Comparison of ENCODE assay signal across 19 cellular contexts in the genomic region with DNA sequence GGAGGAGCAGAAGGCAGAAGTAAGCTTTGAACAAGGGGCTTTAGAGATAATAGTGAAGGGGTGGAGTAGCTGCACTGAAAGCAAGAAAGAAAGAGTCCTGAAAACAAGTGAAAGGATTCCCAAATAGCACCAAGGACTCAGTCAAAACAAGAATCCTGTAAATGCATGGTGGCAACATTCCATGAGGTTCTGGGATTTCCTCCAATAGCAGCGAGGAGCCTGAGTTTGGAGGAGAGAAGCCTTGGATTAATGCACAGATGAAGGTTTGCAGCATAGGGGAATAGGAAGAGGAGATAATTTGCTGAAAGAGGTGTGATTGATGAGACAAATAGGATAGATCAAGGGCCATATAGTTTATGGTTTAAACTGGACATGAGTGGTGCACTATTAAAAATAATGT. TPM values are rescaled to one million over a fixed set of nuclear protein-coding genes. Genes with fewer than 3 reads are reported as not detected.
A peak's percentile ranks its signal among the peaks of the same experiment; 100 is the strongest.
DNase-seq lines count a peak whose midpoint lies in the region; ATAC-seq and TF ChIP-seq lines count a peak whose summit lies in the region.
"Had no signal": no experiment of that assay in that cellular context is flagged by ENCODE, and none has a peak within 500 bp of the region (broad histone marks: within the 10 kb centered on the region; RNA-seq: fewer than 3 reads in every experiment).

No MANE protein-coding gene starts in this region.

- POLR2A ChIA-PET in activated CD4-positive, alpha-beta T cell treated with anti-CD3 and anti-CD28 coated beads, Interleukin-2, amount 10 ng/mL, durations not matched to agents 7 days and 5 days (lab: Charles Lee): no interaction called here

- no peaks in the 10 kb centered on the region for H3K9me3 ChIP-seq in right atrium auricular region
- H3K9me3 ChIP-seq: A549, BLaER1, HAP-1 had no signal

- peak overlapping the region; percentile 27; the same call in 1 of the 2 replicates for H3K27ac ChIP-seq in C4-2B
- H3K27ac ChIP-seq in right atrium auricular region: no peak overlapping the region
- H3K27ac ChIP-seq: 22Rv1, A549, BLaER1, HL-60 had no signal

- no peaks in the 10 kb centered on the region for H3K36me3 Mint-ChIP-seq in activated CD4-positive, alpha-beta T cell treated with anti-CD3 and anti-CD28 coated beads, Interleukin-2, amount 10 ng/mL, durations not matched to agents 7 days and 5 days (ENCODE audit: low read depth)
- H3K36me3 Mint-ChIP-seq: CD8-positive, alpha-beta T cell had no signal

- H3K9me3 Mint-ChIP-seq in activated CD4-positive, alpha-beta T cell treated with anti-CD3 and anti-CD28 coated beads, Interleukin-2, amount 10 ng/mL, durations not matched to agents 7 days and 5 days: no peaks in the 10 kb centered on the region
- H3K9me3 Mint-ChIP-seq: CD8-positive, alpha-beta T cell had no signal

- H3K4me1 ChIP-seq in right atrium auricular region: no peaks in the 10 kb centered on the region
- H3K4me1 ChIP-seq: A549, BLaER1, HAP-1 had no signal

- no peaks in the 10 kb centered on the region for H3K4me1 Mint-ChIP-seq in activated CD4-positive, alpha-beta T cell treated with anti-CD3 and anti-CD28 coated beads, Interleukin-2, amount 10 ng/mL, durations not matched to agents 7 days and 5 days

- no peak for ATAC-seq in HG03045 (IDR thresholded peaks at IDR 0.05; ENCODE audit: unreplicated experiment)
- ATAC-seq: A549; CD8-positive, alpha-beta T cell had no signal

- H3K36me3 ChIP-seq in right atrium auricular region: no peaks in the 10 kb centered on the region
- H3K36me3 ChIP-seq: BLaER1, HAP-1 had no signal

- no peak for TF ChIP-seq CTCF in C4-2B (conservative IDR thresholded peaks at IDR 0.05)
- TF ChIP-seq CTCF in right atrium auricular region (IDR thresholded peaks at IDR 0.05): no peak

- DNase-seq in NCI-H446 treated with DMSO at 0.1 percent for 48 hours (lab: John Stamatoyannopoulos, UW) (peak; percentile 13), cerebellar cortex (ENCODE audit: low spot score) (peak; percentile 87), middle frontal gyrus (ENCODE audit: extremely low spot score, low spot score) (peak; percentile 20), right atrium auricular region (ENCODE audit: low spot score) (no peak), AML-193 (lab: John Stamatoyannopoulos, UW) (no peak)
- DNase-seq in activated CD4-positive, alpha-beta T cell treated with anti-CD3 and anti-CD28 coated beads, Interleukin-2, amount 10 ng/mL, durations not matched to agents 7 days and 5 days: no peak
- DNase-seq: Calu3; CD8-positive, alpha-beta T cell; DND-41; EL had no signal

- H3K4me3 ChIP-seq in right atrium auricular region: no peak overlapping the region
- H3K4me3 ChIP-seq: A549, BLaER1, HAP-1 had no signal

- CTCF ChIA-PET in activated CD4-positive, alpha-beta T cell treated with anti-CD3 and anti-CD28 coated beads, Interleukin-2, amount 10 ng/mL, durations not matched to agents 7 days and 5 days (lab: Charles Lee): no interaction called here

- no peak overlapping the region for H3K27ac Mint-ChIP-seq in activated CD4-positive, alpha-beta T cell treated with anti-CD3 and anti-CD28 coated beads, Interleukin-2, amount 10 ng/mL, durations not matched to agents 7 days and 5 days
- H3K27ac Mint-ChIP-seq: CD8-positive, alpha-beta T cell had no signal

- no peaks in the 10 kb centered on the region for H3K27me3 ChIP-seq in right atrium auricular region
- H3K27me3 ChIP-seq: BLaER1 had no signal

- H3K27me3 Mint-ChIP-seq in activated CD4-positive, alpha-beta T cell treated with anti-CD3 and anti-CD28 coated beads, Interleukin-2, amount 10 ng/mL, durations not matched to agents 7 days and 5 days: peaks cover 2% of the 10 kb centered on the region

- no peak overlapping the region for H3K4me3 Mint-ChIP-seq in activated CD4-positive, alpha-beta T cell treated with anti-CD3 and anti-CD28 coated beads, Interleukin-2, amount 10 ng/mL, durations not matched to agents 7 days and 5 days
- H3K4me3 Mint-ChIP-seq: CD8-positive, alpha-beta T cell had no signal

RNA-seq across cellular contexts. Expression of a gene that starts 10.8 kb away (rescaled TPM):
- not detected for total RNA-seq in right atrium auricular region
- total RNA-seq in activated CD4-positive, alpha-beta T cell treated with anti-CD3 and anti-CD28 coated beads, Interleukin-2, amount 10 ng/mL, durations not matched to agents 7 days and 5 days: not detected
- total RNA-seq: Calu3; CD8-positive, alpha-beta T cell; H4; HT1080 had no signal

RNA-seq across cellular contexts. Expression of a gene that starts 12.9 kb away (rescaled TPM):
- not detected for total RNA-seq in right atrium auricular region
- not detected for total RNA-seq in activated CD4-positive, alpha-beta T cell treated with anti-CD3 and anti-CD28 coated beads, Interleukin-2, amount 10 ng/mL, durations not matched to agents 7 days and 5 days
- total RNA-seq: Calu3; CD8-positive, alpha-beta T cell; H4; HT1080 had no signal

RNA-seq across cellular contexts. Expression of a gene that starts 18.2 kb away (rescaled TPM):
- total RNA-seq in right atrium auricular region: not detected
- not detected for total RNA-seq in activated CD4-positive, alpha-beta T cell treated with anti-CD3 and anti-CD28 coated beads, Interleukin-2, amount 10 ng/mL, durations not matched to agents 7 days and 5 days
- total RNA-seq: Calu3; CD8-positive, alpha-beta T cell; H4; HT1080 had no signal

RNA-seq across cellular contexts. Expression of a gene that starts 19.4 kb away (rescaled TPM):
- total RNA-seq in right atrium auricular region: not detected
- not detected for total RNA-seq in activated CD4-positive, alpha-beta T cell treated with anti-CD3 and anti-CD28 coated beads, Interleukin-2, amount 10 ng/mL, durations not matched to agents 7 days and 5 days
- total RNA-seq: Calu3; CD8-positive, alpha-beta T cell; H4; HT1080 had no signal

RNA-seq across cellular contexts. Expression of a gene that starts 21.5 kb away (rescaled TPM):
- total RNA-seq in right atrium auricular region: not detected
- not detected for total RNA-seq in activated CD4-positive, alpha-beta T cell treated with anti-CD3 and anti-CD28 coated beads, Interleukin-2, amount 10 ng/mL, durations not matched to agents 7 days and 5 days
- total RNA-seq: Calu3; CD8-positive, alpha-beta T cell; H4; HT1080 had no signal

Comparison
In these comparisons a context has a peak if more than half of its experiments do, and no peak if none do; other contexts are left out.
1. DNase-seq: peak in NCI-H446 treated with DMSO at 0.1 percent for 48 hours (single experiment), cerebellar cortex (single experiment) and middle frontal gyrus (single experiment); none in right atrium auricular region (single experiment), AML-193 (0 of 2) and activated CD4-positive, alpha-beta T cell treated with anti-CD3 and anti-CD28 coated beads, Interleukin-2, amount 10 ng/mL, durations not matched to agents 7 days and 5 days (single experiment).